1 cellular context compared by ENCODE assay signal in genomic region chr1:1069061-1069710, GRCh38.
TF ChIP-seq lines count a peak whose summit lies in the region.

No MANE protein-coding gene starts in this region.

TF ChIP-seq in HepG2, 621 proteins besides CTCF, POLR2A, EP300 and RAD21 (continued from another document):
- TF ChIP-seq, protein P1, sequence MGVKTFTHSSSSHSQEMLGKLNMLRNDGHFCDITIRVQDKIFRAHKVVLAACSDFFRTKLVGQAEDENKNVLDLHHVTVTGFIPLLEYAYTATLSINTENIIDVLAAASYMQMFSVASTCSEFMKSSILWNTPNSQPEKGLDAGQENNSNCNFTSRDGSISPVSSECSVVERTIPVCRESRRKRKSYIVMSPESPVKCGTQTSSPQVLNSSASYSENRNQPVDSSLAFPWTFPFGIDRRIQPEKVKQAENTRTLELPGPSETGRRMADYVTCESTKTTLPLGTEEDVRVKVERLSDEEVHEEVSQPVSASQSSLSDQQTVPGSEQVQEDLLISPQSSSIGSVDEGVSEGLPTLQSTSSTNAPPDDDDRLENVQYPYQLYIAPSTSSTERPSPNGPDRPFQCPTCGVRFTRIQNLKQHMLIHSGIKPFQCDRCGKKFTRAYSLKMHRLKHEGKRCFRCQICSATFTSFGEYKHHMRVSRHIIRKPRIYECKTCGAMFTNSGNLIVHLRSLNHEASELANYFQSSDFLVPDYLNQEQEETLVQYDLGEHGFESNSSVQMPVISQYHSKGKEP (CRISPR knock-in tag; IDR thresholded peaks at IDR 0.05): no peak
- TF ChIP-seq TEAD3 (CRISPR knock-in tag; optimal IDR thresholded peaks at IDR 0.05; ENCODE audit: borderline replicate concordance) (peak; percentile 36), RORA (CRISPR knock-in tag; IDR thresholded peaks at IDR 0.05) (no peak), RFX1 (IDR thresholded peaks at IDR 0.05) (peak; percentile 90), ZNF605 (CRISPR knock-in tag; IDR thresholded peaks at IDR 0.05) (no peak), ZNF318 (CRISPR knock-in tag; IDR thresholded peaks at IDR 0.05) (0 out of 2 replicates have a peak, but pooled peaks have one; percentile 34), CC2D1A (CRISPR knock-in tag; IDR thresholded peaks at IDR 0.05) (no peak), ATF4 (CRISPR knock-in tag; IDR thresholded peaks at IDR 0.05) (no peak), PITX1 (CRISPR knock-in tag; IDR thresholded peaks at IDR 0.05) (0 out of 2 replicates have a peak, but pooled peaks have one; percentile 17), ARID4A (CRISPR knock-in tag; IDR thresholded peaks at IDR 0.05; ENCODE audit: borderline replicate concordance) (peak; percentile 59; the same call in 1 of the 2 replicates), ZNF570 (CRISPR knock-in tag; IDR thresholded peaks at IDR 0.05; ENCODE audit: borderline replicate concordance) (no peak), RAD51 (IDR thresholded peaks at IDR 0.05; ENCODE audit: borderline replicate concordance) (no peak), ZNF253 (CRISPR knock-in tag; IDR thresholded peaks at IDR 0.05; ENCODE audit: borderline replicate concordance) (no peak), POGZ (CRISPR knock-in tag; IDR thresholded peaks at IDR 0.05) (no peak), RARA (CRISPR knock-in tag; IDR thresholded peaks at IDR 0.05) (peak; percentile 19; the same call in 1 of the 2 replicates), RNF2 (conservative IDR thresholded peaks at IDR 0.05; ENCODE audit: low read depth) (0 out of 2 replicates have a peak, but pooled peaks have one; percentile 21), ZNF878 (CRISPR knock-in tag; IDR thresholded peaks at IDR 0.05) (no peak)
- TF ChIP-seq, protein P2, sequence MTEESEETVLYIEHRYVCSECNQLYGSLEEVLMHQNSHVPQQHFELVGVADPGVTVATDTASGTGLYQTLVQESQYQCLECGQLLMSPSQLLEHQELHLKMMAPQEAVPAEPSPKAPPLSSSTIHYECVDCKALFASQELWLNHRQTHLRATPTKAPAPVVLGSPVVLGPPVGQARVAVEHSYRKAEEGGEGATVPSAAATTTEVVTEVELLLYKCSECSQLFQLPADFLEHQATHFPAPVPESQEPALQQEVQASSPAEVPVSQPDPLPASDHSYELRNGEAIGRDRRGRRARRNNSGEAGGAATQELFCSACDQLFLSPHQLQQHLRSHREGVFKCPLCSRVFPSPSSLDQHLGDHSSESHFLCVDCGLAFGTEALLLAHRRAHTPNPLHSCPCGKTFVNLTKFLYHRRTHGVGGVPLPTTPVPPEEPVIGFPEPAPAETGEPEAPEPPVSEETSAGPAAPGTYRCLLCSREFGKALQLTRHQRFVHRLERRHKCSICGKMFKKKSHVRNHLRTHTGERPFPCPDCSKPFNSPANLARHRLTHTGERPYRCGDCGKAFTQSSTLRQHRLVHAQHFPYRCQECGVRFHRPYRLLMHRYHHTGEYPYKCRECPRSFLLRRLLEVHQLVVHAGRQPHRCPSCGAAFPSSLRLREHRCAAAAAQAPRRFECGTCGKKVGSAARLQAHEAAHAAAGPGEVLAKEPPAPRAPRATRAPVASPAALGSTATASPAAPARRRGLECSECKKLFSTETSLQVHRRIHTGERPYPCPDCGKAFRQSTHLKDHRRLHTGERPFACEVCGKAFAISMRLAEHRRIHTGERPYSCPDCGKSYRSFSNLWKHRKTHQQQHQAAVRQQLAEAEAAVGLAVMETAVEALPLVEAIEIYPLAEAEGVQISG (CRISPR knock-in tag; IDR thresholded peaks at IDR 0.05): no peak
